ENCODE assay signal across 29 cellular contexts in the genomic region with DNA sequence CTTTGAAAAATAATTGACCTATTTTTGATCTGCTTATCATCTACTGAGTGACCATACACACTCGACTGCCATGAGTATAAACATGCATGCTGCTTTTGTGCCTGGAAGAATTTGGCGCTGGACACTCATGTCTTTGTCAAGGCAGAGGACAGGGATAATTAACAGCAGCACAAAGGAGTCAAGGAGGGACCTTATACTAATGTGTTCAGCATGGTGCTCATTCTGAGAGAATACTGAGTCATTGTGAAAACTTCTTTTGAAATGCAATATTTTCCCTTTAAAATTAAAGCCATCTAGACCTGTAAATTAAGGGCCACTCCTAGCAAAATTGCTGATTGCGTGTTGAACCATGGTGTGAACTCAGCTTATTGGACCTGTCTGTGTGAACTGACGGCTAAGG.
A peak's percentile ranks its signal among the peaks of the same experiment; 100 is the strongest.
DNase-seq lines count a peak whose midpoint lies in the region; ATAC-seq, FAIRE-seq and TF ChIP-seq lines count a peak whose summit lies in the region.
"Had no signal": no experiment of that assay in that cellular context is flagged by ENCODE, and none has a peak within 500 bp of the region (broad histone marks: within the 10 kb centered on the region; RNA-seq: fewer than 3 reads in every experiment).

No MANE protein-coding gene starts in this region.

- FAIRE-seq in GM12891 (lab: Jason Lieb, UNC) = peak; percentile 26
- FAIRE-seq: astrocyte, HTR-8/SVneo, islet of Langerhans had no signal

- no peak for TF ChIP-seq POLR2A in GM12891 (IDR thresholded peaks at IDR 0.05; ENCODE audit: low read depth, low read length)

- DNase-seq in GM12891 (ENCODE audit: insufficient read length, low spot score) (no peak), fibroblast of gingiva (ENCODE audit: low read depth) (peak; percentile 49), dermis blood vessel endothelial cell (no peak), NCI-H524 treated with DMSO at 0.1 percent for 48 hours (lab: John Stamatoyannopoulos, UW) (no peak), GOT3 (lab: John Stamatoyannopoulos, UW) (no peak)
- DNase-seq: ACHN; activated CD4-positive, alpha-beta memory T cell treated with anti-CD3 and anti-CD28 coated beads, Interleukin-2, amount 10 ng/mL, durations not matched to agents 7 days and 5 days; activated effector memory CD4-positive, alpha-beta T cell treated with Interleukin-2 at 50 U/mL for 16 hours; activated naive CD8-positive, alpha-beta T cell treated with anti-CD3 and anti-CD28 coated beads for 36 hours; COR-L47; DMS79 treated with DMSO at 0.1 percent for 48 hours; esophagus squamous epithelium; KBM-7; left lung; mesenchymal stem cell; MM.1S; NCI-H1417; NCI-H2081 treated with DMSO at 0.1 percent for 48 hours; NCI-H82; stimulated activated CD4-positive, alpha-beta T cell treated with anti-CD3 and anti-CD28 coated beads, Interleukin-1b, Interleukin-23, amount 100 ng/mL, for 48 hours; T-cell; trophoblast cell had no signal

- peak; percentile 54 for ATAC-seq in GM21723 (IDR thresholded peaks at IDR 0.05; ENCODE audit: unreplicated experiment)
- ATAC-seq in HG03378 (IDR thresholded peaks at IDR 0.05; ENCODE audit: unreplicated experiment) = peak; percentile 78
- ATAC-seq in GM21825 (IDR thresholded peaks at IDR 0.05; ENCODE audit: unreplicated experiment) = no peak
- ATAC-seq: activated CD4-positive, CD25-positive, alpha-beta regulatory T cell treated with anti-CD3 and anti-CD28 coated beads, Interleukin-2, amount 50 U/mL, for 24 hours; left lung; T-cell had no signal

TF ChIP-seq in GM12891, 5 proteins besides CTCF, POLR2A, EP300 and RAD21:
- TF ChIP-seq TAF1 (IDR thresholded peaks at IDR 0.05; ENCODE audit: low read depth, low read length) = no peak
- no peak for TF ChIP-seq SPI1 (IDR thresholded peaks at IDR 0.05; ENCODE audit: low read depth, low read length)
- TF ChIP-seq PAX5 (IDR thresholded peaks at IDR 0.05; ENCODE audit: insufficient read depth, low read length, severe bottlenecking) = no peak
- TF ChIP-seq POU2F2 (IDR thresholded peaks at IDR 0.05; ENCODE audit: low read depth, low read length) = no peak
- no peak for TF ChIP-seq POLR2AphosphoS5 (IDR thresholded peaks at IDR 0.05; ENCODE audit: low read depth, low read length)
TF ChIP-seq in GM12891: peak in this region for 0.
